Comparison of ENCODE assay signal across 9 cellular contexts in genomic region chr14:100192672-100193416, GRCh38. TPM values are rescaled to one million over a fixed set of nuclear protein-coding genes. Genes with fewer than 3 reads are reported as not detected.
DNase-seq lines count a peak whose midpoint lies in the region; ATAC-seq, FAIRE-seq and TF ChIP-seq lines count a peak whose summit lies in the region.
"Had no signal": no experiment of that assay in that cellular context is flagged by ENCODE, and none has a peak within 500 bp of the region (broad histone marks: within the 10 kb centered on the region; RNA-seq: fewer than 3 reads in every experiment).

No MANE protein-coding gene starts in this region.

- peak; percentile 96 for FAIRE-seq in kidney (lab: Jason Lieb, UNC)
- FAIRE-seq: islet of Langerhans had no signal

- peak overlapping the region; percentile 94 to 96 for H3K27ac ChIP-seq in kidney (ENCODE audit: low read depth in 2 of 2, low read length in 2 of 2)

- peaks cover 5 to 9% of the 10 kb centered on the region in 2 donors for H3K4me1 ChIP-seq in kidney (ENCODE audit: control insufficient read depth in 1 of 2, insufficient read depth in 1 of 2, low read depth in 1 of 2, low read length in 2 of 2)

- peak overlapping the region; percentile 71 to 77 for H3K9ac ChIP-seq in kidney (ENCODE audit: low read length in 2 of 2)

- intact Hi-C loops in kidney (cut with DNase I), result no loop called here

- no peaks in the 10 kb centered on the region for H3K36me3 ChIP-seq in kidney (ENCODE audit: control insufficient read depth in 1 of 2, insufficient read depth in 2 of 2, low read length in 2 of 2)

- ATAC-seq in GM19025 (IDR thresholded peaks at IDR 0.05; ENCODE audit: low read depth, unreplicated experiment), result peak; percentile 98
- ATAC-seq in HG03342 (IDR thresholded peaks at IDR 0.05; ENCODE audit: unreplicated experiment), result peak; percentile 100
- ATAC-seq in activated CD4-positive, CD25-positive, alpha-beta regulatory T cell treated with anti-CD3 and anti-CD28 coated beads, Interleukin-2, amount 50 U/mL, for 24 hours, result peak; percentile 100

- H3K4me3 ChIP-seq in kidney (ENCODE audit: low read length in 2 of 2), result peak overlapping the region; percentile 64 to 72

- peak; percentile 99 for DNase-seq in AG20443 (ENCODE audit: low spot score)
- peak; percentile 98 for DNase-seq in NCI-H345 treated with DMSO at 0.1 percent for 48 hours (lab: John Stamatoyannopoulos, UW; ENCODE audit: unreplicated experiment)
- DNase-seq in cerebellar nuclear complex (lab: John Stamatoyannopoulos, UW), result peak; percentile 81 to 97
- peak; percentile 100 for DNase-seq in kidney
- DNase-seq in stimulated activated CD4-positive, alpha-beta T cell treated with anti-CD3 and anti-CD28 coated beads, Interleukin-15, amount 100 ng/mL, for 24 hours, result peak; percentile 100

- H3K9me3 ChIP-seq in kidney (ENCODE audit: control insufficient read depth in 1 of 2, low read length in 2 of 2), result no peaks in the 10 kb centered on the region

- TF ChIP-seq CTCF in kidney (IDR thresholded peaks at IDR 0.05; ENCODE audit: borderline replicate concordance, extremely low read depth, insufficient read depth), result peak; percentile 94

RNA-seq across cellular contexts. Expression of gene DEGS2, which starts 33.4 kb away (rescaled TPM):
- 28.7 TPM for total RNA-seq in kidney
- polyA plus RNA-seq in kidney (ENCODE audit: insufficient read depth, low read depth, low replicate concordance), result 25.1 TPM

RNA-seq across cellular contexts. Expression of gene YY1, which starts 46.1 kb away (rescaled TPM):
- total RNA-seq in kidney, result 60.4 TPM
- polyA plus RNA-seq in kidney (ENCODE audit: insufficient read depth, low read depth, low replicate concordance), result 34.2 TPM

Comparison
In these comparisons a context has a peak if more than half of its experiments do, and no peak if none do; other contexts are left out.
1. Peak in every context shown above with its lines: DNase-seq, ATAC-seq, H3K4me3 ChIP-seq and H3K27ac ChIP-seq.